In the genomic region with DNA sequence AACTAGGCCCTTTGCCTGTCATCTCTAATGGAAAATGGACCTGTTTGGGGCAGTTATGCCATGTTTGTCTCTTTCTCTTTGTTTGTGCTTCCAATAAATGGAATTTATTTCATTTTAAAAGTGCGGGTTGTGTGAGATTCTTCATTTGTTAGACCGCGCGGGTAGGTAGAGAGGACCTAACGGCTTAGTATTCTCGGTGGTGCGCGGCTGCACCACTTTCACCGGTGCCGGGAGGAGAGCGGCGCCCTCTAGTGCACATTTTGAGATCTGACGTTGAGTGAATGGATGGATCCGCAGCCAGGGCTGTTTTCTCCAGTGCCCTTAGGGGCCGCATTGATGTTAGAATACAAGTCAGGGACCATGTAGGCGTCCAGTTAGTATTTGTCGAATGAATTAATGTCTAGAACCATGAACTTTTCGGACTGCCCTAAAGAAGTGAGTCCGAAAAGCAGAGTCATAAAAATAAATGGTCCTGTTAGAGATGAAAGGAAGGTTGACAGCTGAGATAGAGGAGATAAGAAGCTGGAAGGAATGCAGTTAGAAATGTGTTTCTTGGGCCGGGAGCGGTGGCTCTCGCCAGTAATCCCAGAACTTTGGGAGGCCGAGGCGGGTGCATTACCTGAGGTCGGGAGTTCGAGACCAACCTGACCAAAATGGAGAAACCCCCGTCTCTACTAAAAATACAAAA, we compare ENCODE assay signal across 8 cellular contexts. TPM values are rescaled to one million over a fixed set of nuclear protein-coding genes. Genes with fewer than 3 reads are reported as not detected.
A peak's percentile ranks its signal among the peaks of the same experiment; 100 is the strongest.
DNase-seq lines count a peak whose midpoint lies in the region; ATAC-seq and TF ChIP-seq lines count a peak whose summit lies in the region.

No MANE protein-coding gene starts in this region.

- peak; percentile 75 to 93 (median 83) for DNase-seq in CD8-positive, alpha-beta T cell
- DNase-seq in NCI-H748 treated with DMSO at 0.1 percent for 48 hours (lab: John Stamatoyannopoulos, UW) (peak; percentile 67), coronary artery (ENCODE audit: low spot score) (peak; percentile 78), lung microvascular endothelial cell (ENCODE audit: low read depth in 2 of 2) (peak; percentile 83 to 87)
- peak; percentile 89 for DNase-seq in activated CD4-positive, alpha-beta T cell treated with anti-CD3 and anti-CD28 coated beads, Interleukin-2, amount 10 ng/mL, durations not matched to agents 7 days and 5 days
- DNase-seq in stimulated activated CD8-positive, alpha-beta memory T cell treated with anti-CD3 and anti-CD28 coated beads, Interleukin-12 subunit alpha, Interleukin-12 subunit beta, amount 100 ng/mL, for 4 hours (ENCODE audit: low read depth): peak; percentile 72

- no peak overlapping the region for H3K27ac Mint-ChIP-seq in CD8-positive, alpha-beta T cell
- no peak overlapping the region for H3K27ac Mint-ChIP-seq in activated CD4-positive, alpha-beta T cell treated with anti-CD3 and anti-CD28 coated beads, Interleukin-2, amount 10 ng/mL, durations not matched to agents 7 days and 5 days

- H3K4me3 Mint-ChIP-seq in CD8-positive, alpha-beta T cell: no peak overlapping the region
- no peak overlapping the region for H3K4me3 Mint-ChIP-seq in activated CD4-positive, alpha-beta T cell treated with anti-CD3 and anti-CD28 coated beads, Interleukin-2, amount 10 ng/mL, durations not matched to agents 7 days and 5 days

- H3K4me1 ChIP-seq in CD8-positive, alpha-beta T cell (ENCODE audit: insufficient read depth, low read length): peaks cover 4% of the 10 kb centered on the region

- CTCF ChIA-PET in CD8-positive, alpha-beta T cell (lab: Charles Lee): interaction anchor here (0.6 to 3.6 kb wide), 17 partner anchors 10 to 387 kb away, joined by 3 to 29 read pairs (median 4); a partner anchor contains a TSS
- CTCF ChIA-PET in activated CD4-positive, alpha-beta T cell treated with anti-CD3 and anti-CD28 coated beads, Interleukin-2, amount 10 ng/mL, durations not matched to agents 7 days and 5 days (lab: Charles Lee): interaction anchor here (0.7 to 1.5 kb wide), 6 partner anchors 10 to 43 kb away, joined by 3 to 4 read pairs (median 3); no protein-coding TSS in a partner anchor

- POLR2A ChIA-PET in CD8-positive, alpha-beta T cell (lab: Charles Lee): no interaction called here
- POLR2A ChIA-PET in activated CD4-positive, alpha-beta T cell treated with anti-CD3 and anti-CD28 coated beads, Interleukin-2, amount 10 ng/mL, durations not matched to agents 7 days and 5 days (lab: Charles Lee): no interaction called here

- intact Hi-C loops in CD8-positive, alpha-beta T cell (cut with DNase I, micrococcal nuclease): loop anchor here (1.0 to 2.0 kb wide), 5 partner anchors 16 to 336 kb away; a partner anchor contains a TSS

- no peaks in the 10 kb centered on the region for H3K27me3 Mint-ChIP-seq in CD8-positive, alpha-beta T cell (ENCODE audit: low read depth)
- H3K27me3 Mint-ChIP-seq in activated CD4-positive, alpha-beta T cell treated with anti-CD3 and anti-CD28 coated beads, Interleukin-2, amount 10 ng/mL, durations not matched to agents 7 days and 5 days: no peaks in the 10 kb centered on the region

- H3K27ac ChIP-seq in CD8-positive, alpha-beta T cell (ENCODE audit: low read depth, low read length): no peak overlapping the region
- H3K27ac ChIP-seq in coronary artery: no peak overlapping the region

- no peaks in the 10 kb centered on the region for H3K9me3 Mint-ChIP-seq in CD8-positive, alpha-beta T cell
- H3K9me3 Mint-ChIP-seq in activated CD4-positive, alpha-beta T cell treated with anti-CD3 and anti-CD28 coated beads, Interleukin-2, amount 10 ng/mL, durations not matched to agents 7 days and 5 days: no peaks in the 10 kb centered on the region

- TF ChIP-seq CTCF in CD8-positive, alpha-beta T cell (IDR thresholded peaks at IDR 0.05): peak; percentile 91
- peak; percentile 74 for TF ChIP-seq CTCF in coronary artery (IDR thresholded peaks at IDR 0.05)

- no peaks in the 10 kb centered on the region for H3K27me3 ChIP-seq in CD8-positive, alpha-beta T cell (ENCODE audit: insufficient read depth, low read length)

- H3K36me3 ChIP-seq in CD8-positive, alpha-beta T cell (ENCODE audit: insufficient read depth, low read length): no peaks in the 10 kb centered on the region

- H3K4me1 Mint-ChIP-seq in CD8-positive, alpha-beta T cell (ENCODE audit: low read depth): peaks cover 5% of the 10 kb centered on the region
- peaks cover 11% of the 10 kb centered on the region for H3K4me1 Mint-ChIP-seq in activated CD4-positive, alpha-beta T cell treated with anti-CD3 and anti-CD28 coated beads, Interleukin-2, amount 10 ng/mL, durations not matched to agents 7 days and 5 days

- H3K4me3 ChIP-seq in CD8-positive, alpha-beta T cell (ENCODE audit: low read depth, low read length): no peak overlapping the region
- no peak overlapping the region for H3K4me3 ChIP-seq in coronary artery

- H3K36me3 Mint-ChIP-seq in CD8-positive, alpha-beta T cell: no peaks in the 10 kb centered on the region
- H3K36me3 Mint-ChIP-seq in activated CD4-positive, alpha-beta T cell treated with anti-CD3 and anti-CD28 coated beads, Interleukin-2, amount 10 ng/mL, durations not matched to agents 7 days and 5 days (ENCODE audit: low read depth): no peaks in the 10 kb centered on the region

- ATAC-seq in CD8-positive, alpha-beta T cell: peak; percentile 99
- ATAC-seq in GM19455 (IDR thresholded peaks at IDR 0.05; ENCODE audit: unreplicated experiment) (peak; percentile 95), HG03521 (IDR thresholded peaks at IDR 0.05; ENCODE audit: unreplicated experiment) (peak; percentile 80)

- H3K9me3 ChIP-seq in CD8-positive, alpha-beta T cell (ENCODE audit: low read length): no peaks in the 10 kb centered on the region

RNA-seq across cellular contexts. Expression of a gene that starts 29.3 kb away (rescaled TPM):
- 1 to 10 TPM; 2.0 to 2.5 TPM for total RNA-seq in CD8-positive, alpha-beta T cell
- 10 to 100 TPM; 35.9 to 36.3 TPM for total RNA-seq in activated CD4-positive, alpha-beta T cell treated with anti-CD3 and anti-CD28 coated beads, Interleukin-2, amount 10 ng/mL, durations not matched to agents 7 days and 5 days
- 88.7 and 137 TPM in 2 replicates for total RNA-seq in lung microvascular endothelial cell

RNA-seq across cellular contexts. Expression of a gene that starts 42.0 kb away (rescaled TPM):
- under 1 TPM; 0.33 to 0.58 TPM for total RNA-seq in CD8-positive, alpha-beta T cell
- 1 to 10 TPM; 4.2 to 4.4 TPM for total RNA-seq in activated CD4-positive, alpha-beta T cell treated with anti-CD3 and anti-CD28 coated beads, Interleukin-2, amount 10 ng/mL, durations not matched to agents 7 days and 5 days
- total RNA-seq in lung microvascular endothelial cell: 4.6 and 5.4 TPM in 2 replicates

RNA-seq across cellular contexts. Expression of a gene that starts 52.5 kb away (rescaled TPM):
- 10 to 100 TPM; 54.0 to 54.1 TPM for total RNA-seq in CD8-positive, alpha-beta T cell
- 10 to 100 TPM; 45.1 to 54.6 TPM for total RNA-seq in activated CD4-positive, alpha-beta T cell treated with anti-CD3 and anti-CD28 coated beads, Interleukin-2, amount 10 ng/mL, durations not matched to agents 7 days and 5 days
- total RNA-seq in lung microvascular endothelial cell: 41.9 and 44.0 TPM in 2 replicates

Comparison
In these comparisons a context has a peak if more than half of its experiments do, and no peak if none do; other contexts are left out.
1. RNA of a gene that starts 29.3 kb away (total RNA-seq): 88.7 to 137 TPM in lung microvascular endothelial cell and 35.9 to 36.3 TPM in activated CD4-positive, alpha-beta T cell treated with anti-CD3 and anti-CD28 coated beads, Interleukin-2, amount 10 ng/mL, durations not matched to agents 7 days and 5 days; 2.0 to 2.5 TPM in CD8-positive, alpha-beta T cell; every median in the first group is over 10 times any median in the second.
2. Peak in every context shown above with its lines, with median percentiles within 50 percentile points of each other: ATAC-seq and DNase-seq.